Comparison of ENCODE assay signal across 16 cellular contexts in the genomic region with DNA sequence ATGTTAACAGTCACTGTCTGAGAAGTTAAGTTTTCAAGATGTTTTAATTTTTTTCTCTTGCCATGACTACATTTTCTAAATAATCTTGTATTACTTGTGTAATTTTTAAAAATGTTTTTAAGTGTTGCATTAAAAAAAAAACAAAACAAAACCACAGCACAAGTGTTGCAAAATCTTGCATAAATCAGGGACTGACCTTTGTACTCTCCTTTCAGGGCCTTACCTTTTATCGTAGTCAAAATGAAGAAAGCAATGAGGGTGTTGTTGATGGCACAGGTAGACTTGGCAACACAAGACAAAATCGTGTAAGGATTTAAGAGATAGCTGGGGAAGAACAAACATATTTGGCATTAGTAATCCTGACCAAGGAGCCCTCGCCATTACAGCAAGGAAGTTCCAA. TPM values are rescaled to one million over a fixed set of nuclear protein-coding genes. Genes with fewer than 3 reads are reported as not detected.
DNase-seq lines count a peak whose midpoint lies in the region; ATAC-seq and TF ChIP-seq lines count a peak whose summit lies in the region.
"Had no signal": no experiment of that assay in that cellular context is flagged by ENCODE, and none has a peak within 500 bp of the region (broad histone marks: within the 10 kb centered on the region; RNA-seq: fewer than 3 reads in every experiment).

No MANE protein-coding gene starts in this region.

- H3K4me3 ChIP-seq in dorsolateral prefrontal cortex: no peak overlapping the region
- H3K4me3 ChIP-seq in right lobe of liver: no peak overlapping the region
- H3K4me3 ChIP-seq in tibial nerve: no peak overlapping the region
- H3K4me3 ChIP-seq: HAP-1 had no signal

- no peak for TF ChIP-seq CTCF in dorsolateral prefrontal cortex (IDR thresholded peaks at IDR 0.05 in 54 of 56, conservative IDR thresholded peaks at IDR 0.05 in 2 of 56; ENCODE audit: low read depth in 1 of 56, partially characterized antibody in 56 of 56)
- no peak for TF ChIP-seq CTCF in right lobe of liver (IDR thresholded peaks at IDR 0.05)
- TF ChIP-seq CTCF in tibial nerve (IDR thresholded peaks at IDR 0.05): no peak
- no peak for TF ChIP-seq CTCF in RWPE1 (conservative IDR thresholded peaks at IDR 0.05; ENCODE audit: low read depth)

- CTCF ChIA-PET in RWPE1 (lab: Yijun Ruan, JAX): interaction anchor here (1.7 kb wide), 1 partner anchor 13 kb away, joined by 4 read pairs; no protein-coding TSS in a partner anchor

- TF ChIP-seq POLR2A in right lobe of liver (IDR thresholded peaks at IDR 0.05) (no peak), tibial nerve (IDR thresholded peaks at IDR 0.05) (no peak)

- H3K27me3 ChIP-seq in dorsolateral prefrontal cortex: no peaks in the 10 kb centered on the region
- H3K27me3 ChIP-seq in right lobe of liver: no peaks in the 10 kb centered on the region
- no peaks in the 10 kb centered on the region for H3K27me3 ChIP-seq in tibial nerve

- POLR2A ChIA-PET in RWPE1 (lab: Yijun Ruan, JAX; ENCODE audit: low non-redundant PET): no interaction called here

- H3K9me3 ChIP-seq in right lobe of liver (no peaks in the 10 kb centered on the region), tibial nerve (no peaks in the 10 kb centered on the region)
- H3K9me3 ChIP-seq: HAP-1 had no signal

- intact Hi-C loops in dorsolateral prefrontal cortex (cut with DNase I): loop anchor here in 1 of 2 donors (5.0 kb wide), 1 partner anchor 68 kb away; the partner anchor contains the start of gene TP53INP2
- intact Hi-C loops in right lobe of liver (cut with DNase I): no loop called here

- no peaks in the 10 kb centered on the region for H3K36me3 ChIP-seq in right lobe of liver
- peaks cover 0 to 31% (median 0%) of the 10 kb centered on the region in 3 donors for H3K36me3 ChIP-seq in tibial nerve

- DNase-seq in LoVo (ENCODE audit: low spot score) (peak; percentile 63), dorsolateral prefrontal cortex (no peak), right lobe of liver (no peak), tibial nerve (ENCODE audit: low spot score in 2 of 2) (no peak), NCI-H2196 (lab: John Stamatoyannopoulos, UW; ENCODE audit: unreplicated experiment) (no peak), RWPE1 (ENCODE audit: low spot score) (no peak)
- DNase-seq in stimulated activated CD4-positive, alpha-beta T cell treated with anti-CD3 and anti-CD28 coated beads, Interleukin-1b, Interleukin-23, amount 100 ng/mL, for 48 hours: no peak
- DNase-seq: AML-193, DMS79 treated with DMSO at 0.1 percent for 48 hours, MV-4-11, NCI-H1436, NCI-H2081, NCI-H226, NCI-H526, PC-3 had no signal

- H3K4me1 ChIP-seq in right lobe of liver (peaks cover 0 to 28% (median 8%) of the 10 kb centered on the region in 4 donors), tibial nerve (peaks cover 0 to 40% (median 21%) of the 10 kb centered on the region in 4 donors)

- H3K27ac ChIP-seq in dorsolateral prefrontal cortex (peak overlapping the region in 56 of 59 donors; percentile 8 to 99 (median 95)), right lobe of liver (peak overlapping the region in 2 of 3 donors; percentile 32 to 62), tibial nerve (peak overlapping the region; percentile 27 to 92 (median 73)), RWPE1 (no peak overlapping the region)

- WGBS in right lobe of liver (ENCODE audit: insufficient coverage, low coverage, low lambda C conversion rate, missing lambda C conversion rate): 21% methylated on average over 3 of the region's 3 CpGs
- 82 to 85% methylated on average over 3 of the region's 3 CpGs for WGBS in tibial nerve, 2 donors

- ATAC-seq in right lobe of liver: peak; percentile 55 to 67 (median 66)
- ATAC-seq: PC-3 had no signal

- TF ChIP-seq EP300 in tibial nerve (IDR thresholded peaks at IDR 0.05): no peak

RNA-seq across cellular contexts. Expression of gene PIGU, which starts 42.5 kb away (rescaled TPM):
- total RNA-seq in dorsolateral prefrontal cortex: 10 to 100 TPM; 15.5 to 38.4 (median 22.8) TPM
- 10 to 100 TPM in 2 of 6 experiments, 1 to 10 TPM in 4; 4.0 to 14.9 (median 7.3) TPM for total RNA-seq in right lobe of liver
- total RNA-seq in tibial nerve: 10 to 100 TPM; 20.6 to 31.5 (median 27.7) TPM
